In the genomic region with DNA sequence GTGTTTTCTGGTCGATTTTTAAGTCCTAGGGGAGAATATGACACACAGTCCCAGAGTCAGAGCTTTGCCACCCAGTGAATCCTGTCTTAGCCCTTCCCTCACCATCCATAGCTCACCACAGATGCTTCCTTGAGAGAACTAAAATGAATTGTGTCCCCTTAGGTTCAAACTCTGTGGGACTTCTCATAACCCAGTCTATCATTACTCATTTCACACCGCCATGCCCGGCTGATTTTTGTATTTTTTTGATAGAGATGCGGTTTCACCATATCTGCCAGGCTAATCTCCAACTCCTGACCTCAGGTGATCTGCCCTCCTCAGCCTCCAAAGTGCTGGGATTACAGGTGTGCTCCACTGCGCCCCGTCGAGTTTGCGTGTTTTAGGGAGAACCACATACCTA, we compare ENCODE assay signal across 1 cellular context.
TF ChIP-seq lines count a peak whose summit lies in the region.

No MANE protein-coding gene starts in this region.

TF ChIP-seq in SK-N-SH treated with all-trans-retinoic acid at 6 μM for 48 hours, 23 proteins besides CTCF, POLR2A, EP300 and RAD21:
- TF ChIP-seq OSR1 (CRISPR knock-in tag; IDR thresholded peaks at IDR 0.05), result no peak
- no peak for TF ChIP-seq ZFP3 (CRISPR knock-in tag; IDR thresholded peaks at IDR 0.05)
- TF ChIP-seq, protein P1, sequence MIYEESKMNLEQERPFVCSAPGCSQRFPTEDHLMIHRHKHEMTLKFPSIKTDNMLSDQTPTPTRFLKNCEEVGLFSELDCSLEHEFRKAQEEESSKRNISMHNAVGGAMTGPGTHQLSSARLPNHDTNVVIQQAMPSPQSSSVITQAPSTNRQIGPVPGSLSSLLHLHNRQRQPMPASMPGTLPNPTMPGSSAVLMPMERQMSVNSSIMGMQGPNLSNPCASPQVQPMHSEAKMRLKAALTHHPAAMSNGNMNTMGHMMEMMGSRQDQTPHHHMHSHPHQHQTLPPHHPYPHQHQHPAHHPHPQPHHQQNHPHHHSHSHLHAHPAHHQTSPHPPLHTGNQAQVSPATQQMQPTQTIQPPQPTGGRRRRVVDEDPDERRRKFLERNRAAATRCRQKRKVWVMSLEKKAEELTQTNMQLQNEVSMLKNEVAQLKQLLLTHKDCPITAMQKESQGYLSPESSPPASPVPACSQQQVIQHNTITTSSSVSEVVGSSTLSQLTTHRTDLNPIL (CRISPR knock-in tag; IDR thresholded peaks at IDR 0.05; ENCODE audit: low read depth), result no peak
- no peak for TF ChIP-seq BACH2 (CRISPR knock-in tag; IDR thresholded peaks at IDR 0.05; ENCODE audit: borderline replicate concordance)
- TF ChIP-seq ZNF8 (CRISPR knock-in tag; IDR thresholded peaks at IDR 0.05), result no peak
- TF ChIP-seq ZC3H10 (CRISPR knock-in tag; IDR thresholded peaks at IDR 0.05), result no peak
- TF ChIP-seq CSDC2 (CRISPR knock-in tag; IDR thresholded peaks at IDR 0.05), result no peak
- no peak for TF ChIP-seq SNAI2 (CRISPR knock-in tag; IDR thresholded peaks at IDR 0.05)
- no peak for TF ChIP-seq TOX (CRISPR knock-in tag; IDR thresholded peaks at IDR 0.05; ENCODE audit: borderline replicate concordance)
- TF ChIP-seq PPARA (CRISPR knock-in tag; IDR thresholded peaks at IDR 0.05; ENCODE audit: borderline replicate concordance), result no peak
- TF ChIP-seq RARB (CRISPR knock-in tag; IDR thresholded peaks at IDR 0.05), result no peak
- TF ChIP-seq ISL1 (CRISPR knock-in tag; IDR thresholded peaks at IDR 0.05), result no peak
- TF ChIP-seq TCF4 (CRISPR knock-in tag; IDR thresholded peaks at IDR 0.05; ENCODE audit: borderline replicate concordance), result no peak
- TF ChIP-seq ZNF70 (CRISPR knock-in tag; IDR thresholded peaks at IDR 0.05), result no peak
- TF ChIP-seq, protein P2, sequence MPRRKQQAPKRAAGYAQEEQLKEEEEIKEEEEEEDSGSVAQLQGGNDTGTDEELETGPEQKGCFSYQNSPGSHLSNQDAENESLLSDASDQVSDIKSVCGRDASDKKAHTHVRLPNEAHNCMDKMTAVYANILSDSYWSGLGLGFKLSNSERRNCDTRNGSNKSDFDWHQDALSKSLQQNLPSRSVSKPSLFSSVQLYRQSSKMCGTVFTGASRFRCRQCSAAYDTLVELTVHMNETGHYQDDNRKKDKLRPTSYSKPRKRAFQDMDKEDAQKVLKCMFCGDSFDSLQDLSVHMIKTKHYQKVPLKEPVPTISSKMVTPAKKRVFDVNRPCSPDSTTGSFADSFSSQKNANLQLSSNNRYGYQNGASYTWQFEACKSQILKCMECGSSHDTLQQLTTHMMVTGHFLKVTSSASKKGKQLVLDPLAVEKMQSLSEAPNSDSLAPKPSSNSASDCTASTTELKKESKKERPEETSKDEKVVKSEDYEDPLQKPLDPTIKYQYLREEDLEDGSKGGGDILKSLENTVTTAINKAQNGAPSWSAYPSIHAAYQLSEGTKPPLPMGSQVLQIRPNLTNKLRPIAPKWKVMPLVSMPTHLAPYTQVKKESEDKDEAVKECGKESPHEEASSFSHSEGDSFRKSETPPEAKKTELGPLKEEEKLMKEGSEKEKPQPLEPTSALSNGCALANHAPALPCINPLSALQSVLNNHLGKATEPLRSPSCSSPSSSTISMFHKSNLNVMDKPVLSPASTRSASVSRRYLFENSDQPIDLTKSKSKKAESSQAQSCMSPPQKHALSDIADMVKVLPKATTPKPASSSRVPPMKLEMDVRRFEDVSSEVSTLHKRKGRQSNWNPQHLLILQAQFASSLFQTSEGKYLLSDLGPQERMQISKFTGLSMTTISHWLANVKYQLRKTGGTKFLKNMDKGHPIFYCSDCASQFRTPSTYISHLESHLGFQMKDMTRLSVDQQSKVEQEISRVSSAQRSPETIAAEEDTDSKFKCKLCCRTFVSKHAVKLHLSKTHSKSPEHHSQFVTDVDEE (CRISPR knock-in tag; IDR thresholded peaks at IDR 0.05), result no peak
- TF ChIP-seq, protein P3, sequence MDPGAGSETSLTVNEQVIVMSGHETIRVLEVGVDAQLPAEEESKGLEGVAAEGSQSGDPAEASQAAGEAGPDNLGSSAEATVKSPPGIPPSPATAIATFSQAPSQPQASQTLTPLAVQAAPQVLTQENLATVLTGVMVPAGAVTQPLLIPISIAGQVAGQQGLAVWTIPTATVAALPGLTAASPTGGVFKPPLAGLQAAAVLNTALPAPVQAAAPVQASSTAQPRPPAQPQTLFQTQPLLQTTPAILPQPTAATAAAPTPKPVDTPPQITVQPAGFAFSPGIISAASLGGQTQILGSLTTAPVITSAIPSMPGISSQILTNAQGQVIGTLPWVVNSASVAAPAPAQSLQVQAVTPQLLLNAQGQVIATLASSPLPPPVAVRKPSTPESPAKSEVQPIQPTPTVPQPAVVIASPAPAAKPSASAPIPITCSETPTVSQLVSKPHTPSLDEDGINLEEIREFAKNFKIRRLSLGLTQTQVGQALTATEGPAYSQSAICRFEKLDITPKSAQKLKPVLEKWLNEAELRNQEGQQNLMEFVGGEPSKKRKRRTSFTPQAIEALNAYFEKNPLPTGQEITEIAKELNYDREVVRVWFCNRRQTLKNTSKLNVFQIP (CRISPR knock-in tag; IDR thresholded peaks at IDR 0.05; ENCODE audit: borderline replicate concordance, low read depth), result no peak
